1 cellular context compared by ENCODE assay signal in the genomic region with DNA sequence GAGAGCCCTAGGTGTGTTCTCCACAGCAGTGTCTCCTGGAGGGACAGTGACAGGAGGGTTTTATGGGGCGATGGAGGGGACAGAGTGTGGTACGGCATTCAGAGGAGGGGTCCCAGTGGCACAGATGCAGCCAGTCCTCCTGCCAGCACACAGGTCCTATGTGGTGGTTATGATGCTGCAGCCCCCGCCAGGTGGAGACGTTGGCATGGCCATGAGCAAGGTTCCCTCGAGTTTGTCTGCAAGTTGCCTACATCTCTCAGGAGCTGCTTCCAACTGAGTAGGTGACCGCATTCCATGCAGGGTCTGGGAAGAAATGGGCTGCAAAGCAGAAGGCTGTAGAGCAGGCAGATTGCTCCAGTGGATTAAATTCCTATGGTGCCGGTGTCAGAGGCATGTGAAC.
TF ChIP-seq lines count a peak whose summit lies in the region.

No MANE protein-coding gene starts in this region.

TF ChIP-seq in WTC11, 78 proteins besides CTCF, POLR2A, EP300 and RAD21 (continued from another document):
- no peak for TF ChIP-seq MAX (CRISPR knock-in tag; IDR thresholded peaks at IDR 0.05)
